In the genomic region with DNA sequence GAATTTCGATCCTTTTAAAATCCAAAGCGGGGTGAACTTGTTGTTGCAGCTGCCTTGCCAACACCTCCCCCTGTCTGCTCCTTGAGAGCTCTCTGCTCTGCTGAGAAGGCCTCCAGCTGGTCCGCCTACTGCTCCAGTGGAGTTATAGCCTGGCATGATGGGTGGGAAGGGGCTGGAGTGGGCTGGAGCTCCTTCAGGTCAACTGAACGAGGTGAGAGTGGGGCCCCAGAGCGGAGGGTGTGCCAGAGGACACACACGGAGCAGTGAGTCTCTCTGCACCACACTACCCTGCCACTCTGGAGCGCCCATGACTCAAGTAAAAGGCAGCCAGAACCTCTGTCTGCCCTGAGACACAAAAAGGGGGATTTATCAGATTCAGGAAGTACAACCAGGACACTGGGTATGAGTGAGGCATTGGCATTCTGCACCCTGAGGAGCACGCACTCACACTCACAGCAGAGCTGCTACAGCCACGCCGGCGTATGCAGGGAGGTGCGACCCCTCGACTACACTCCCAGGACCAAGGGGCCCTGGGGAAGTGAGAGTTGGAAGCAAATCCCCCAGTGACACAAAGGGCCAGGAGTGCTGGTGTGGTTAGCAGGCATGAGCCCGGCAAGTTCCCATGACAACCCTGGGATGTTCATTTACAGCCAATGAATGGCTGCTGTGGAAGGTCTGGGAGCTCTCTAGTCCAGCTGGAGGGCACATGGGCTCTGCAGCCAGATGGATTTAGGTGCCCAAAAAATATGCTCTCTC, we compare ENCODE assay signal across 1 cellular context.
TF ChIP-seq lines count a peak whose summit lies in the region.

No MANE protein-coding gene starts in this region.

TF ChIP-seq in WTC11, 78 proteins besides CTCF, POLR2A, EP300 and RAD21 (continued from another document):
- TF ChIP-seq, protein P1, sequence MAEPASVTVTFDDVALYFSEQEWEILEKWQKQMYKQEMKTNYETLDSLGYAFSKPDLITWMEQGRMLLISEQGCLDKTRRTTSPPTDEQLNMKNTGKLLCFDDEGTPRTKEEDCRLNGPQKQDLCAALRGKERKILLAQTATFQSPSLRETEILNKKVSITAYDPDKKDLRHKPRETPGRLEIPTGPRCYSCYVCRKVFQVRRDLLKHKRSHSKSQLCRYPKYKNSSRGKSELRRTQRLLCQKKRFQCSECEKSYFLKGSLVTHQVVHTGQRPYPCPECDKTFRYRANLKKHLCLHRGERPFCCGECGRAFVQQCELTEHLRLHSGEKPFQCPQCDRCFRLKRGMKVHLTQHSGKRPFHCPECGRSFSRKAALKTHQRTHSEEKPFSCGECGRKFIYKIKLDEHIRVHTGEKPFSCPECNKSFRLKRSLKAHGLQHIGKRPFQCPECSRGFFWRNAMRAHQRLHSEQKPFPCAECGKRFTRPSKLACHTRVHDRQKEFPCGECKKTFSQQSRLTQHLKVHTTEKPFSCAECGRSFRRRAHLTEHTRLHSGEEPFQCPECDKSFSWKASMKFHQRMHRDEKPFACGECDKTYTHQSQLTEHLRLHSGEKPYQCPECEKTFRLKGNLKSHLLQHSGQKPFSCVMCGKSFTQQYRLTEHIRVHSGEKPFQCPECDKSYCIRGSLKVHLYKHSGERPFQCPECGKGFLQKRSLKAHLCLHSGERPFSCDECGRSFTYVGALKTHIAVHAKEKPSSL (CRISPR knock-in tag; conservative IDR thresholded peaks at IDR 0.05) = no peak
- TF ChIP-seq ZNF671 (CRISPR knock-in tag; IDR thresholded peaks at IDR 0.05) = no peak
- TF ChIP-seq, protein P2, sequence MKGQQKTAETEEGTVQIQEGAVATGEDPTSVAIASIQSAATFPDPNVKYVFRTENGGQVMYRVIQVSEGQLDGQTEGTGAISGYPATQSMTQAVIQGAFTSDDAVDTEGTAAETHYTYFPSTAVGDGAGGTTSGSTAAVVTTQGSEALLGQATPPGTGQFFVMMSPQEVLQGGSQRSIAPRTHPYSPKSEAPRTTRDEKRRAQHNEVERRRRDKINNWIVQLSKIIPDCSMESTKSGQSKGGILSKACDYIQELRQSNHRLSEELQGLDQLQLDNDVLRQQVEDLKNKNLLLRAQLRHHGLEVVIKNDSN (CRISPR knock-in tag; IDR thresholded peaks at IDR 0.05) = no peak
- no peak for TF ChIP-seq MXD4 (CRISPR knock-in tag; IDR thresholded peaks at IDR 0.05; ENCODE audit: borderline replicate concordance)
- TF ChIP-seq, protein P3, sequence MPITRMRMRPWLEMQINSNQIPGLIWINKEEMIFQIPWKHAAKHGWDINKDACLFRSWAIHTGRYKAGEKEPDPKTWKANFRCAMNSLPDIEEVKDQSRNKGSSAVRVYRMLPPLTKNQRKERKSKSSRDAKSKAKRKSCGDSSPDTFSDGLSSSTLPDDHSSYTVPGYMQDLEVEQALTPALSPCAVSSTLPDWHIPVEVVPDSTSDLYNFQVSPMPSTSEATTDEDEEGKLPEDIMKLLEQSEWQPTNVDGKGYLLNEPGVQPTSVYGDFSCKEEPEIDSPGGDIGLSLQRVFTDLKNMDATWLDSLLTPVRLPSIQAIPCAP (CRISPR knock-in tag; IDR thresholded peaks at IDR 0.05) = no peak
- no peak for TF ChIP-seq CREB1 (CRISPR knock-in tag; IDR thresholded peaks at IDR 0.05)
- no peak for TF ChIP-seq SP1 (CRISPR knock-in tag; conservative IDR thresholded peaks at IDR 0.05)
- no peak for TF ChIP-seq FOXK1 (CRISPR knock-in tag; IDR thresholded peaks at IDR 0.05)
- TF ChIP-seq JAZF1 (CRISPR knock-in tag; IDR thresholded peaks at IDR 0.05) = no peak
- TF ChIP-seq, protein P4, sequence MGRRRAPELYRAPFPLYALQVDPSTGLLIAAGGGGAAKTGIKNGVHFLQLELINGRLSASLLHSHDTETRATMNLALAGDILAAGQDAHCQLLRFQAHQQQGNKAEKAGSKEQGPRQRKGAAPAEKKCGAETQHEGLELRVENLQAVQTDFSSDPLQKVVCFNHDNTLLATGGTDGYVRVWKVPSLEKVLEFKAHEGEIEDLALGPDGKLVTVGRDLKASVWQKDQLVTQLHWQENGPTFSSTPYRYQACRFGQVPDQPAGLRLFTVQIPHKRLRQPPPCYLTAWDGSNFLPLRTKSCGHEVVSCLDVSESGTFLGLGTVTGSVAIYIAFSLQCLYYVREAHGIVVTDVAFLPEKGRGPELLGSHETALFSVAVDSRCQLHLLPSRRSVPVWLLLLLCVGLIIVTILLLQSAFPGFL (CRISPR knock-in tag; IDR thresholded peaks at IDR 0.05; ENCODE audit: borderline replicate concordance) = no peak
TF ChIP-seq in WTC11: peak in this region for 0.
